4 cellular contexts compared by ENCODE assay signal in genomic region chr4:71140563-71140962, GRCh38.
"Had no signal": no experiment of that assay in that cellular context is flagged by ENCODE, and none has a peak within 500 bp of the region (broad histone marks: within the 10 kb centered on the region; RNA-seq: fewer than 3 reads in every experiment).

No MANE protein-coding gene starts in this region.

- DNase-seq: KBM-7, KG1 had no signal

- H3K27ac ChIP-seq: HL-60 had no signal

- H3K4me3 ChIP-seq: K562 had no signal
